ENCODE assay signal across 12 cellular contexts in genomic region chr1:94873520-94874351, GRCh38. TPM values are rescaled to one million over a fixed set of nuclear protein-coding genes. Genes with fewer than 3 reads are reported as not detected.
DNase-seq lines count a peak whose midpoint lies in the region; ATAC-seq and TF ChIP-seq lines count a peak whose summit lies in the region.
"Had no signal": no experiment of that assay in that cellular context is flagged by ENCODE, and none has a peak within 500 bp of the region (broad histone marks: within the 10 kb centered on the region; RNA-seq: fewer than 3 reads in every experiment).

No MANE protein-coding gene starts in this region.

- H3K4me3 ChIP-seq in right cardiac atrium (ENCODE audit: low read length) = no peak overlapping the region
- H3K4me3 ChIP-seq: BLaER1 treated with 17β-estradiol and CSF1 and Interleukin-3, amounts not matched to agents 10 nM and 100 nM; lower lobe of right lung had no signal

- ATAC-seq in HG02798 (IDR thresholded peaks at IDR 0.05; ENCODE audit: poor library complexity, unreplicated experiment) (peak; percentile 79), right cardiac atrium (peak; percentile 61 to 71), left colon (no peak)
- ATAC-seq in stimulated activated effector memory CD8-positive, alpha-beta T cell treated with anti-CD3 and anti-CD28 coated beads, Interleukin-12 subunit alpha, Interleukin-12 subunit beta, amount 100 ng/mL, for 72 hours = no peak

- H3K9me3 ChIP-seq in right cardiac atrium (ENCODE audit: control insufficient read depth, low read length) = no peaks in the 10 kb centered on the region
- H3K9me3 ChIP-seq: lower lobe of right lung had no signal

- intact Hi-C loops in right cardiac atrium (cut with DNase I) (no loop called here), left colon (cut with DNase I, micrococcal nuclease) (no loop called here)

- H3K27ac ChIP-seq in C4-2B (peak overlapping the region; percentile 6; the same call in 1 of the 2 replicates), right cardiac atrium (ENCODE audit: low read length) (peak overlapping the region; percentile 7)
- H3K27ac ChIP-seq: BLaER1 treated with 17β-estradiol and CSF1 and Interleukin-3, amounts not matched to agents 10 nM and 100 nM; lower lobe of right lung had no signal

- H3K27ac Mint-ChIP-seq in stimulated activated effector memory CD8-positive, alpha-beta T cell treated with anti-CD3 and anti-CD28 coated beads, Interleukin-12 subunit alpha, Interleukin-12 subunit beta, amount 100 ng/mL, for 72 hours = no peak overlapping the region
- H3K27ac Mint-ChIP-seq: activated naive CD4-positive, alpha-beta T cell treated with anti-CD3 and anti-CD28 coated beads, Interleukin-2, amount 50 U/mL, for 24 hours; H9 had no signal

- WGBS in right cardiac atrium = 53% methylated on average over 7 of the region's 7 CpGs

- POLR2A ChIA-PET in GM10248 (lab: Yijun Ruan, JAX) = no interaction called here

- DNase-seq in RPMI8226 (peak; percentile 13), right cardiac atrium (no peak), CD1c-positive myeloid dendritic cell (ENCODE audit: extremely low spot score) (no peak), GM10248 (ENCODE audit: extremely low spot score) (no peak), left colon (no peak)
- no peak for DNase-seq in stimulated activated effector memory CD8-positive, alpha-beta T cell treated with anti-CD3 and anti-CD28 coated beads, Interleukin-12 subunit alpha, Interleukin-12 subunit beta, amount 100 ng/mL, for 72 hours (ENCODE audit: low spot score in 2 of 2)
- DNase-seq: H9, lower lobe of right lung had no signal

- no peak overlapping the region for H3K4me3 Mint-ChIP-seq in stimulated activated effector memory CD8-positive, alpha-beta T cell treated with anti-CD3 and anti-CD28 coated beads, Interleukin-12 subunit alpha, Interleukin-12 subunit beta, amount 100 ng/mL, for 72 hours
- H3K4me3 Mint-ChIP-seq: activated naive CD4-positive, alpha-beta T cell treated with anti-CD3 and anti-CD28 coated beads, Interleukin-2, amount 50 U/mL, for 24 hours; H9 had no signal

- no peaks in the 10 kb centered on the region for H3K9me3 Mint-ChIP-seq in stimulated activated effector memory CD8-positive, alpha-beta T cell treated with anti-CD3 and anti-CD28 coated beads, Interleukin-12 subunit alpha, Interleukin-12 subunit beta, amount 100 ng/mL, for 72 hours
- H3K9me3 Mint-ChIP-seq: activated naive CD4-positive, alpha-beta T cell treated with anti-CD3 and anti-CD28 coated beads, Interleukin-2, amount 50 U/mL, for 24 hours had no signal

- H3K4me1 Mint-ChIP-seq in stimulated activated effector memory CD8-positive, alpha-beta T cell treated with anti-CD3 and anti-CD28 coated beads, Interleukin-12 subunit alpha, Interleukin-12 subunit beta, amount 100 ng/mL, for 72 hours = no peaks in the 10 kb centered on the region

- no peak for TF ChIP-seq CTCF in C4-2B (conservative IDR thresholded peaks at IDR 0.05)
- no peak for TF ChIP-seq CTCF in GM10248 (IDR thresholded peaks at IDR 0.05; ENCODE audit: control extremely low read depth, extremely low read depth, low read depth, missing control alignments)

- no peaks in the 10 kb centered on the region for H3K27me3 ChIP-seq in right cardiac atrium (ENCODE audit: control insufficient read depth, insufficient read depth)
- H3K27me3 ChIP-seq: BLaER1 treated with 17β-estradiol and CSF1 and Interleukin-3, amounts not matched to agents 10 nM and 100 nM had no signal

- CTCF ChIA-PET in GM10248 (lab: Yijun Ruan, JAX) = interaction anchor here (0.7 to 8.8 kb wide), 7 partner anchors 11 to 392 kb away, joined by 3 to 64 read pairs (median 3); no protein-coding TSS in a partner anchor

- H3K36me3 Mint-ChIP-seq in stimulated activated effector memory CD8-positive, alpha-beta T cell treated with anti-CD3 and anti-CD28 coated beads, Interleukin-12 subunit alpha, Interleukin-12 subunit beta, amount 100 ng/mL, for 72 hours = no peaks in the 10 kb centered on the region
- H3K36me3 Mint-ChIP-seq: activated naive CD4-positive, alpha-beta T cell treated with anti-CD3 and anti-CD28 coated beads, Interleukin-2, amount 50 U/mL, for 24 hours had no signal

- peaks cover 3% of the 10 kb centered on the region for H3K4me1 ChIP-seq in right cardiac atrium (ENCODE audit: control insufficient read depth, insufficient read depth, low read length)
- H3K4me1 ChIP-seq: BLaER1 treated with 17β-estradiol and CSF1 and Interleukin-3, amounts not matched to agents 10 nM and 100 nM; lower lobe of right lung had no signal

RNA-seq across cellular contexts. Expression of gene CNN3, which starts 53.2 kb away (rescaled TPM):
- total RNA-seq in right cardiac atrium (100 to 1,000 TPM; 105 to 162 (median 112) TPM), left colon (100 to 1,000 TPM in 1 of 2 donors, 10 to 100 TPM in 1; 79.1 to 114 TPM)
- 61.2 TPM for polyA plus RNA-seq in right cardiac atrium

RNA-seq across cellular contexts. Expression of gene SLC44A3, which starts 53.6 kb away (rescaled TPM):
- total RNA-seq in right cardiac atrium (1 to 10 TPM; 4.4 to 6.5 (median 5.6) TPM), left colon (10 to 100 TPM; 72.1 to 95.5 TPM)
- polyA plus RNA-seq in right cardiac atrium = 2.2 TPM

Comparison
In these comparisons a context has a peak if more than half of its experiments do, and no peak if none do; other contexts are left out.
1. ATAC-seq: peak in HG02798 (single experiment) and right cardiac atrium (2 of 2); none in stimulated activated effector memory CD8-positive, alpha-beta T cell treated with anti-CD3 and anti-CD28 coated beads, Interleukin-12 subunit alpha, Interleukin-12 subunit beta, amount 100 ng/mL, for 72 hours (single experiment) and left colon (single experiment).
2. RNA of gene SLC44A3, which starts 53.6 kb away (total RNA-seq): 72.1 to 95.5 TPM in left colon; 4.4 to 6.5 TPM in right cardiac atrium; every median in the first group is over 4 times any median in the second.